Comparison of ENCODE assay signal across 21 cellular contexts in genomic region chr1:35439626-35440025, GRCh38.
"Had no signal": no experiment of that assay in that cellular context is flagged by ENCODE, and none has a peak within 500 bp of the region (broad histone marks: within the 10 kb centered on the region; RNA-seq: fewer than 3 reads in every experiment).

No MANE protein-coding gene starts in this region.

- H3K4me3 ChIP-seq: cardiac muscle cell, lower lobe of right lung, sigmoid colon, smooth muscle cell, tibial artery had no signal

- ATAC-seq: left lobe of liver, lower lobe of right lung, WTC11 had no signal

- H3K27me3 Mint-ChIP-seq: activated naive CD4-positive, alpha-beta T cell treated with anti-CD3 and anti-CD28 coated beads, Interleukin-2, amount 10 ng/mL, durations not matched to agents 7 days and 5 days; naive B cell; progenitor cell of endocrine pancreas; stimulated activated naive CD8-positive, alpha-beta T cell treated with anti-CD3 and anti-CD28 coated beads, Interleukin-15, Interleukin-2, amounts not matched to agents 100 ng/mL and 50 ng/mL, for 24 hours had no signal

- H3K4me1 Mint-ChIP-seq: WTC11 had no signal

- H3K9me3 Mint-ChIP-seq: activated naive CD4-positive, alpha-beta T cell treated with anti-CD3 and anti-CD28 coated beads, Interleukin-2, amount 10 ng/mL, durations not matched to agents 7 days and 5 days; naive B cell; stimulated activated naive CD8-positive, alpha-beta T cell treated with anti-CD3 and anti-CD28 coated beads, Interleukin-15, Interleukin-2, amounts not matched to agents 100 ng/mL and 50 ng/mL, for 24 hours; WTC11 had no signal

- DNase-seq: activated effector memory CD4-positive, alpha-beta T cell treated with anti-CD3 and anti-CD28 coated beads, Interleukin-2, amount 50 U/mL, for 16 hours; activated naive CD4-positive, alpha-beta T cell treated with anti-CD3 and anti-CD28 coated beads, Interleukin-2, amount 10 ng/mL, durations not matched to agents 7 days and 5 days; activated T-cell treated with anti-CD3 and anti-CD28 coated beads, Interleukin-2, amount 50 U/mL, for 48 hours; amygdala; foreskin fibroblast; lower lobe of right lung; mesendoderm; naive B cell; retina; sigmoid colon; stimulated activated CD4-positive, alpha-beta T cell treated with anti-CD3 and anti-CD28 coated beads, Interleukin-15, amount 100 ng/mL, for 24 hours; T-helper 9 cell; tibial artery had no signal

- H3K9me3 ChIP-seq: lower lobe of right lung, sigmoid colon, tibial artery had no signal

- H3K4me3 Mint-ChIP-seq: activated naive CD4-positive, alpha-beta T cell treated with anti-CD3 and anti-CD28 coated beads, Interleukin-2, amount 10 ng/mL, durations not matched to agents 7 days and 5 days; naive B cell; stimulated activated naive CD8-positive, alpha-beta T cell treated with anti-CD3 and anti-CD28 coated beads, Interleukin-15, Interleukin-2, amounts not matched to agents 100 ng/mL and 50 ng/mL, for 24 hours; WTC11 had no signal

- H3K4me1 ChIP-seq: lower lobe of right lung, sigmoid colon, tibial artery had no signal

- H3K27ac Mint-ChIP-seq: activated naive CD4-positive, alpha-beta T cell treated with anti-CD3 and anti-CD28 coated beads, Interleukin-2, amount 10 ng/mL, durations not matched to agents 7 days and 5 days; progenitor cell of endocrine pancreas; stimulated activated naive CD8-positive, alpha-beta T cell treated with anti-CD3 and anti-CD28 coated beads, Interleukin-15, Interleukin-2, amounts not matched to agents 100 ng/mL and 50 ng/mL, for 24 hours had no signal

- H3K27me3 ChIP-seq: cardiac muscle cell, sigmoid colon, tibial artery had no signal

- H3K27ac ChIP-seq: cardiac muscle cell, lower lobe of right lung, sigmoid colon, tibial artery had no signal

- FAIRE-seq: keratinocyte, urothelium cell line had no signal

- H3K4me2 ChIP-seq: smooth muscle cell had no signal
